In the genomic region with DNA sequence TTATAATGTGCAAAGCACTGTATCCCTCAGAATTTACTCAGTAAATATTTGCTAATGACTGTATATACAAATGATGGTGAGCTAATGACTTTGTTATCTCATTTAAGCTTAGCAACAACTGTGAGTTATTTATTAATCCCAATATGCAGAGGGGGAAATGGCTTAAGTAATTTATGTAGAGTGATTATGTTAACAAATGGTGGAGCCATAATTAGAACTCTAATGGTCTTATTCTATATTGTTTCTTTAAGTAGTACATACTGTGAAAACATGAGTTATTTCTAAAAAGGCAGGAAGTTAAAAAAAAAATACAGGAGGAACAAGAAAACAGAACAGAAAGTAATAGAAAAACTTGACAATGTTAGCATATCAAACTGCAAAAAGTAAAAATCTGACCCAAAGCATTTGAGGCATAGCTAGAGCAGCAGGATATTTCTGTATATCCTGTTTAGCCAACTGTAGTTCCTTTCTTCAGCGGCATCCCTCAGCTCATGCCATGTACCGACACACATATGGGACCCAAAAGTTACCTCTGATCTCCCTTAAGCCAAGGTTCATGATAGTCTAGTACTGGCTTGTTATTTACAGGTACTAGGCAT, we compare ENCODE assay signal across 8 cellular contexts.
DNase-seq lines count a peak whose midpoint lies in the region; ATAC-seq and TF ChIP-seq lines count a peak whose summit lies in the region.

No MANE protein-coding gene starts in this region.

- intact Hi-C loops in prostate gland (cut with DNase I): no loop called here

- peaks cover 3% of the 10 kb centered on the region for H3F3A ChIP-seq in SK-N-SH (replicated peaks; ENCODE audit: insufficient read depth)

- 92% methylated on average over 2 of the region's 2 CpGs for WGBS in SK-N-SH (ENCODE audit: low lambda C conversion rate)
- 68% methylated on average over 2 of the region's 2 CpGs for WGBS in prostate gland

- in situ Hi-C loops in ACHN (cut with HindIII; ENCODE audit: low pct_ligation_motif_present, low pct_unique_long_range_greater_than_20kb, low sequenced_read_pairs): no loop called here

- CTCF ChIA-PET in SK-N-SH (lab: Yijun Ruan, JAX): interaction anchor here (1.8 kb wide), 1 partner anchor 95 kb away, joined by 5 read pairs; no protein-coding TSS in a partner anchor

- H3K79me2 ChIP-seq in SK-N-SH (ENCODE audit: insufficient read depth): peaks cover 3% of the 10 kb centered on the region

- ATAC-seq in GM18502 (IDR thresholded peaks at IDR 0.05; ENCODE audit: poor library complexity, unreplicated experiment) (peak; percentile 73), GM21737 (IDR thresholded peaks at IDR 0.05; ENCODE audit: unreplicated experiment) (peak; percentile 71)

- peak; percentile 62 to 87 for DNase-seq in NCI-H1930 (lab: John Stamatoyannopoulos, UW)
- no peak for DNase-seq in SK-N-SH
- DNase-seq in prostate gland (ENCODE audit: low spot score): no peak
- no peak for DNase-seq in NCI-H2029 (lab: John Stamatoyannopoulos, UW)
- no peak for DNase-seq in ACHN

- no peak for TF ChIP-seq RAD21 in SK-N-SH (IDR thresholded peaks at IDR 0.05; ENCODE audit: low read length)

- no peak for TF ChIP-seq EP300 in SK-N-SH (IDR thresholded peaks at IDR 0.05; ENCODE audit: borderline replicate concordance in 1 of 2, low read depth in 1 of 2, low read length in 1 of 2)

- TF ChIP-seq POLR2A in prostate gland (IDR thresholded peaks at IDR 0.05): no peak

- H3K9me3 ChIP-seq in SK-N-SH (no peaks in the 10 kb centered on the region), prostate gland (no peaks in the 10 kb centered on the region)

- TF ChIP-seq CTCF in SK-N-SH (IDR thresholded peaks at IDR 0.05) (no peak), prostate gland (IDR thresholded peaks at IDR 0.05) (no peak)

- H3K27me3 ChIP-seq in layer of hippocampus (ENCODE audit: control insufficient read depth, insufficient read depth, low read length) (no peaks in the 10 kb centered on the region), SK-N-SH (ENCODE audit: insufficient read depth) (no peaks in the 10 kb centered on the region), prostate gland (replicated peaks; ENCODE audit: insufficient read depth) (no peaks in the 10 kb centered on the region)

- no peak overlapping the region for H3K9ac ChIP-seq in SK-N-SH

- no peak overlapping the region for H3K4me2 ChIP-seq in SK-N-SH

- no peak overlapping the region for H2AFZ ChIP-seq in SK-N-SH (ENCODE audit: low read depth)

- H3K36me3 ChIP-seq in SK-N-SH (replicated peaks in 1 of 2; ENCODE audit: control insufficient read depth in 1 of 2, insufficient read depth in 2 of 2, low read length in 1 of 2) (no peaks in the 10 kb centered on the region), prostate gland (no peaks in the 10 kb centered on the region)

- H3K4me1 ChIP-seq in SK-N-SH (ENCODE audit: control insufficient read depth in 1 of 2, insufficient read depth in 2 of 2, low read depth in 1 of 2, low read length in 1 of 2): no peaks in the 10 kb centered on the region; a peak in 2 of 4 replicates
- H3K4me1 ChIP-seq in prostate gland (replicated peaks): no peaks in the 10 kb centered on the region

- no peak overlapping the region for H3K4me3 ChIP-seq in SK-N-SH (ENCODE audit: low read depth in 2 of 2, low read length in 1 of 2)
- no peak overlapping the region for H3K4me3 ChIP-seq in prostate gland

- peak overlapping the region; percentile 8 for H3K27ac ChIP-seq in layer of hippocampus (ENCODE audit: low read depth, low read length)
- no peak overlapping the region for H3K27ac ChIP-seq in SK-N-SH (ENCODE audit: low read depth in 2 of 2, low read length in 1 of 2)
- no peak overlapping the region for H3K27ac ChIP-seq in prostate gland

- H4K20me1 ChIP-seq in SK-N-SH (ENCODE audit: insufficient read depth): no peaks in the 10 kb centered on the region

- POLR2A ChIA-PET in SK-N-SH (lab: Yijun Ruan, JAX): no interaction called here

- H3K9me2 ChIP-seq in SK-N-SH: no peaks in the 10 kb centered on the region

TF ChIP-seq in SK-N-SH, 30 proteins besides CTCF, POLR2A, EP300 and RAD21:
- no peak for TF ChIP-seq REST (IDR thresholded peaks at IDR 0.05; ENCODE audit: low read depth, low read length)
- TF ChIP-seq NFIC (IDR thresholded peaks at IDR 0.05; ENCODE audit: borderline replicate concordance): no peak
- TF ChIP-seq RCOR1 (IDR thresholded peaks at IDR 0.05; ENCODE audit: low read length): no peak

Comparison
In these comparisons a context has a peak if more than half of its experiments do, and no peak if none do; other contexts are left out.
1. DNase-seq: peak in NCI-H1930 (2 of 2); none in SK-N-SH (single experiment), prostate gland (single experiment), NCI-H2029 (single experiment) and ACHN (single experiment).